ENCODE assay signal across 8 cellular contexts in the genomic region with DNA sequence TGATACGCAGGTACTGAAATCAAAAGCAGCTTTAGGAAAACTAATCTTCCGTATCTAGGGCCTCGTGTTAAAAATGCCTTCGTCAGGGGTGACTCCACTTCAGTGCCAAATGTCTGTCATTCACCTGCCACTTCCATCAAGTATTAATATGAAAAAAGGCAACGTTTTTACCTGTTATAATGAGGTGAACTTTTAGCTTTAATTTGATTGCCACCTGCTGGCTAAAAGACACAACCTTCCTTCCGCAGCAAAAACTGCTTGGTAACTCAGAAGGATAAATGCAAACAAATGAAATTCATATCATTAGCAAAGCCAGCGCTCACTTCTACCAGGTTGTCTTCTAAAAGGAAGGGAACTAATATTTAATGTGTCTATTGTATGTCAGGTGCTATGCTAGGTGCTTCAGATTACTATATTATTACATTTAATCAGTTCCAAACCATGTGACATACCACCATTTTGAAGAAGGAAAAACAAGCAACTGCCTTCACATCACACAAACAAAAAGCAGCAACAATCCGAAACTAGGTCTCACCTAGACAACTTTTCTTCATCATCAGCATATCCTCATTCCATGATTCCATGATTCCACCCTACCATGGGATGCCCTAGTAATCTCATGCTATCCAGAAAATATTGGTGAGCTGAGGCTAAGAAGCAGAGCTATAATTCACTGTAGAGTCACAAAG. TPM values are rescaled to one million over a fixed set of nuclear protein-coding genes. Genes with fewer than 3 reads are reported as not detected.
DNase-seq lines count a peak whose midpoint lies in the region; ATAC-seq, FAIRE-seq and TF ChIP-seq lines count a peak whose summit lies in the region.

No MANE protein-coding gene starts in this region.

- in situ Hi-C loops in astrocyte of the spinal cord (cut with HindIII; ENCODE audit: low sequenced_read_pairs), result no loop called here

- WGBS in lung, 2 donors, result 39 to 54% methylated on average over 8 of the region's 8 CpGs

- H3K36me3 ChIP-seq in lung (ENCODE audit: control insufficient read depth in 2 of 2, insufficient read depth in 2 of 2, low read length in 2 of 2), result no peaks in the 10 kb centered on the region

- H3K4me3 ChIP-seq in astrocyte of the spinal cord (ENCODE audit: low read depth, low read length), result no peak overlapping the region
- no peak overlapping the region for H3K4me3 ChIP-seq in lung

- no peaks in the 10 kb centered on the region for H3K9me3 ChIP-seq in lung (ENCODE audit: control insufficient read depth in 2 of 2, insufficient read depth in 1 of 2, low read length in 1 of 2)

- ATAC-seq in GM21381 (IDR thresholded peaks at IDR 0.05; ENCODE audit: unreplicated experiment), result peak; percentile 64
- ATAC-seq in lung (ENCODE audit: insufficient read depth, low FRiP score), result no peak
- ATAC-seq in HG02840 (IDR thresholded peaks at IDR 0.05; ENCODE audit: low FRiP score, unreplicated experiment), result no peak

- TF ChIP-seq CTCF in astrocyte of the spinal cord (IDR thresholded peaks at IDR 0.05; ENCODE audit: low read depth, low read length), result peak; percentile 45
- peak; percentile 53 for TF ChIP-seq CTCF in lung (IDR thresholded peaks at IDR 0.05; ENCODE audit: control extremely low read depth, extremely low read depth)

- peaks cover 0 to under 1% of the 10 kb centered on the region in 2 donors for H3K4me1 ChIP-seq in lung (ENCODE audit: control insufficient read depth in 2 of 2, insufficient read depth in 2 of 2, low read length in 2 of 2)

- DNase-seq in NCI-H1048 (lab: John Stamatoyannopoulos, UW) (peak; percentile 12), astrocyte of the spinal cord (ENCODE audit: low read depth, low spot score) (peak; percentile 53), lung (ENCODE audit: low spot score) (no peak), cerebellar cortex (ENCODE audit: low spot score) (no peak)
- no peak for DNase-seq in stimulated activated naive CD4-positive, alpha-beta T cell treated with Interleukin-2 at 50 U/mL for 16 hours (lab: John Stamatoyannopoulos, UW)

- H3K27ac ChIP-seq in lung (ENCODE audit: low read depth in 1 of 2, low read length in 1 of 2), result no peak overlapping the region

- H3K27me3 ChIP-seq in lung (ENCODE audit: control insufficient read depth, insufficient read depth), result no peaks in the 10 kb centered on the region

- FAIRE-seq in G401.6 (lab: Jason Lieb, UNC), result peak; percentile 19

RNA-seq across cellular contexts. Expression of a gene that starts 20.6 kb away (rescaled TPM):
- 10 to 100 TPM; 44.4 to 70.7 TPM for total RNA-seq in lung
- 10 to 100 TPM; 16.4 to 21.6 TPM for polyA plus RNA-seq in lung

Comparison
In these comparisons a context has a peak if more than half of its experiments do, and no peak if none do; other contexts are left out.
1. DNase-seq: peak in NCI-H1048 (single experiment) and astrocyte of the spinal cord (single experiment); none in lung (single experiment), stimulated activated naive CD4-positive, alpha-beta T cell treated with Interleukin-2 at 50 U/mL for 16 hours (single experiment) and cerebellar cortex (single experiment).